Comparison of ENCODE assay signal across 1 cellular context in the genomic region with DNA sequence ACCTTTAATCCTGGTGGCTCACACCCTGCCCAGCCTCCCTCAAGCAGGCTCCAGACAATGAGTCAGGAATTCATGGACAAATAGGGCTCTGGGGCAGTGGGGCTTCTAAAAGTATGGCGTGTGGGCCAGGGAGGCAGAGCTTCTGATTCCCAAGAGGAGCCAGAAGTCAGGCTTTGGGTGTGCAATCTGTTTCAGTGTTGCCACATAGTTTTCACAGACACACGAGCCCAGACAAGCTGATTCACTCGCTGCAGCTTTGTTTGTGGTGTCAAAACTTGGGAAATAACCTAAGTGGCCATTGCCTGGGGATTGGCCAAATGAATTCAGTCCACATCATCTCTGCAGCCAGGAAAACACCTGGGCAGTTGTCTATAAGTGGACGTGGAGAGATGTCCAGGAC.
TF ChIP-seq lines count a peak whose summit lies in the region.

No MANE protein-coding gene starts in this region.

TF ChIP-seq in HepG2, 621 proteins besides CTCF, POLR2A, EP300 and RAD21 (continues in another document):
- no peak for TF ChIP-seq SCMH1 (CRISPR knock-in tag; IDR thresholded peaks at IDR 0.05; ENCODE audit: borderline replicate concordance)
- TF ChIP-seq SRSF4 (IDR thresholded peaks at IDR 0.05; ENCODE audit: low read depth, low read length, poor library complexity, severe bottlenecking): no peak
- no peak for TF ChIP-seq HMGA1 (CRISPR knock-in tag; conservative IDR thresholded peaks at IDR 0.05)
- TF ChIP-seq ZNF333 (CRISPR knock-in tag; IDR thresholded peaks at IDR 0.05; ENCODE audit: borderline replicate concordance): no peak
- no peak for TF ChIP-seq ZSCAN9 (CRISPR knock-in tag; IDR thresholded peaks at IDR 0.05; ENCODE audit: borderline replicate concordance)
- 0 out of 2 replicates have a peak, but pooled peaks have one; percentile 37 for TF ChIP-seq ZNF292 (CRISPR knock-in tag; IDR thresholded peaks at IDR 0.05; ENCODE audit: borderline replicate concordance, low read depth)
- TF ChIP-seq ZIK1 (CRISPR knock-in tag; IDR thresholded peaks at IDR 0.05; ENCODE audit: borderline replicate concordance, low read depth): no peak
- peak; percentile 40 for TF ChIP-seq TEAD3 (CRISPR knock-in tag; optimal IDR thresholded peaks at IDR 0.05; ENCODE audit: borderline replicate concordance)
- TF ChIP-seq HNF4A (CRISPR knock-in tag; IDR thresholded peaks at IDR 0.05): no peak
- TF ChIP-seq, protein P1, sequence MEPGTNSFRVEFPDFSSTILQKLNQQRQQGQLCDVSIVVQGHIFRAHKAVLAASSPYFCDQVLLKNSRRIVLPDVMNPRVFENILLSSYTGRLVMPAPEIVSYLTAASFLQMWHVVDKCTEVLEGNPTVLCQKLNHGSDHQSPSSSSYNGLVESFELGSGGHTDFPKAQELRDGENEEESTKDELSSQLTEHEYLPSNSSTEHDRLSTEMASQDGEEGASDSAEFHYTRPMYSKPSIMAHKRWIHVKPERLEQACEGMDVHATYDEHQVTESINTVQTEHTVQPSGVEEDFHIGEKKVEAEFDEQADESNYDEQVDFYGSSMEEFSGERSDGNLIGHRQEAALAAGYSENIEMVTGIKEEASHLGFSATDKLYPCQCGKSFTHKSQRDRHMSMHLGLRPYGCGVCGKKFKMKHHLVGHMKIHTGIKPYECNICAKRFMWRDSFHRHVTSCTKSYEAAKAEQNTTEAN (CRISPR knock-in tag; conservative IDR thresholded peaks at IDR 0.05): 0 out of 2 replicates have a peak, but pooled peaks have one; percentile 52
- TF ChIP-seq, protein P2, sequence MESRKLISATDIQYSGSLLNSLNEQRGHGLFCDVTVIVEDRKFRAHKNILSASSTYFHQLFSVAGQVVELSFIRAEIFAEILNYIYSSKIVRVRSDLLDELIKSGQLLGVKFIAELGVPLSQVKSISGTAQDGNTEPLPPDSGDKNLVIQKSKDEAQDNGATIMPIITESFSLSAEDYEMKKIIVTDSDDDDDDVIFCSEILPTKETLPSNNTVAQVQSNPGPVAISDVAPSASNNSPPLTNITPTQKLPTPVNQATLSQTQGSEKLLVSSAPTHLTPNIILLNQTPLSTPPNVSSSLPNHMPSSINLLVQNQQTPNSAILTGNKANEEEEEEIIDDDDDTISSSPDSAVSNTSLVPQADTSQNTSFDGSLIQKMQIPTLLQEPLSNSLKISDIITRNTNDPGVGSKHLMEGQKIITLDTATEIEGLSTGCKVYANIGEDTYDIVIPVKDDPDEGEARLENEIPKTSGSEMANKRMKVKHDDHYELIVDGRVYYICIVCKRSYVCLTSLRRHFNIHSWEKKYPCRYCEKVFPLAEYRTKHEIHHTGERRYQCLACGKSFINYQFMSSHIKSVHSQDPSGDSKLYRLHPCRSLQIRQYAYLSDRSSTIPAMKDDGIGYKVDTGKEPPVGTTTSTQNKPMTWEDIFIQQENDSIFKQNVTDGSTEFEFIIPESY (CRISPR knock-in tag; IDR thresholded peaks at IDR 0.05): peak; percentile 19; the same call in 1 of the 2 replicates
- peak; percentile 33; the same call in 1 of the 2 replicates for TF ChIP-seq TBX2 (CRISPR knock-in tag; IDR thresholded peaks at IDR 0.05; ENCODE audit: borderline replicate concordance)
- TF ChIP-seq KDM6A (CRISPR knock-in tag; IDR thresholded peaks at IDR 0.05; ENCODE audit: low read depth): no peak
- TF ChIP-seq, protein P3, sequence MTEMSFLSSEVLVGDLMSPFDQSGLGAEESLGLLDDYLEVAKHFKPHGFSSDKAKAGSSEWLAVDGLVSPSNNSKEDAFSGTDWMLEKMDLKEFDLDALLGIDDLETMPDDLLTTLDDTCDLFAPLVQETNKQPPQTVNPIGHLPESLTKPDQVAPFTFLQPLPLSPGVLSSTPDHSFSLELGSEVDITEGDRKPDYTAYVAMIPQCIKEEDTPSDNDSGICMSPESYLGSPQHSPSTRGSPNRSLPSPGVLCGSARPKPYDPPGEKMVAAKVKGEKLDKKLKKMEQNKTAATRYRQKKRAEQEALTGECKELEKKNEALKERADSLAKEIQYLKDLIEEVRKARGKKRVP (CRISPR knock-in tag; IDR thresholded peaks at IDR 0.05): peak in 1 of 2 experiments; percentile 69; a peak in 1 of 4 replicates
- TF ChIP-seq FOSL2 (CRISPR knock-in tag; IDR thresholded peaks at IDR 0.05): peak; percentile 75
- TF ChIP-seq YEATS4 (CRISPR knock-in tag; IDR thresholded peaks at IDR 0.05; ENCODE audit: borderline replicate concordance): no peak
- TF ChIP-seq, protein P4, sequence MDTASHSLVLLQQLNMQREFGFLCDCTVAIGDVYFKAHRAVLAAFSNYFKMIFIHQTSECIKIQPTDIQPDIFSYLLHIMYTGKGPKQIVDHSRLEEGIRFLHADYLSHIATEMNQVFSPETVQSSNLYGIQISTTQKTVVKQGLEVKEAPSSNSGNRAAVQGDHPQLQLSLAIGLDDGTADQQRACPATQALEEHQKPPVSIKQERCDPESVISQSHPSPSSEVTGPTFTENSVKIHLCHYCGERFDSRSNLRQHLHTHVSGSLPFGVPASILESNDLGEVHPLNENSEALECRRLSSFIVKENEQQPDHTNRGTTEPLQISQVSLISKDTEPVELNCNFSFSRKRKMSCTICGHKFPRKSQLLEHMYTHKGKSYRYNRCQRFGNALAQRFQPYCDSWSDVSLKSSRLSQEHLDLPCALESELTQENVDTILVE (CRISPR knock-in tag; IDR thresholded peaks at IDR 0.05): no peak
- no peak for TF ChIP-seq IRX3 (CRISPR knock-in tag; IDR thresholded peaks at IDR 0.05; ENCODE audit: borderline replicate concordance, low read depth)
- TF ChIP-seq MAF1 (CRISPR knock-in tag; IDR thresholded peaks at IDR 0.05; ENCODE audit: borderline replicate concordance): no peak
- no peak for TF ChIP-seq ZBTB42 (CRISPR knock-in tag; IDR thresholded peaks at IDR 0.05)
- TF ChIP-seq, protein P5, sequence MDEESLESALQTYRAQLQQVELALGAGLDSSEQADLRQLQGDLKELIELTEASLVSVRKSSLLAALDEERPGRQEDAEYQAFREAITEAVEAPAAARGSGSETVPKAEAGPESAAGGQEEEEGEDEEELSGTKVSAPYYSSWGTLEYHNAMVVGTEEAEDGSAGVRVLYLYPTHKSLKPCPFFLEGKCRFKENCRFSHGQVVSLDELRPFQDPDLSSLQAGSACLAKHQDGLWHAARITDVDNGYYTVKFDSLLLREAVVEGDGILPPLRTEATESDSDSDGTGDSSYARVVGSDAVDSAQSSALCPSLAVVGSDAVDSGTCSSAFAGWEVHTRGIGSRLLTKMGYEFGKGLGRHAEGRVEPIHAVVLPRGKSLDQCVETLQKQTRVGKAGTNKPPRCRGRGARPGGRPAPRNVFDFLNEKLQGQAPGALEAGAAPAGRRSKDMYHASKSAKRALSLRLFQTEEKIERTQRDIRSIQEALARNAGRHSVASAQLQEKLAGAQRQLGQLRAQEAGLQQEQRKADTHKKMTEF (CRISPR knock-in tag; IDR thresholded peaks at IDR 0.05): 0 out of 2 replicates have a peak, but pooled peaks have one; percentile 22
- TF ChIP-seq ZNF282 (IDR thresholded peaks at IDR 0.05; ENCODE audit: partially characterized antibody): no peak
- no peak for TF ChIP-seq BHLHE40 (IDR thresholded peaks at IDR 0.05; ENCODE audit: low read length)
- no peak for TF ChIP-seq MTF1 (CRISPR knock-in tag; IDR thresholded peaks at IDR 0.05)
- 0 out of 2 replicates have a peak, but pooled peaks have one; percentile 13 for TF ChIP-seq ELF1 (CRISPR knock-in tag; IDR thresholded peaks at IDR 0.05)
- TF ChIP-seq ZNF546 (CRISPR knock-in tag; conservative IDR thresholded peaks at IDR 0.05): no peak
- TF ChIP-seq SALL1 (CRISPR knock-in tag; IDR thresholded peaks at IDR 0.05): no peak
- TF ChIP-seq CEBPB (IDR thresholded peaks at IDR 0.05; ENCODE audit: borderline replicate concordance, low read depth, low read length): peak; percentile 98
- no peak for TF ChIP-seq RXRB (CRISPR knock-in tag; IDR thresholded peaks at IDR 0.05; ENCODE audit: borderline replicate concordance)
- TF ChIP-seq ZNF557 (CRISPR knock-in tag; IDR thresholded peaks at IDR 0.05): 0 out of 2 replicates have a peak, but pooled peaks have one; percentile 30
- TF ChIP-seq, protein P6, sequence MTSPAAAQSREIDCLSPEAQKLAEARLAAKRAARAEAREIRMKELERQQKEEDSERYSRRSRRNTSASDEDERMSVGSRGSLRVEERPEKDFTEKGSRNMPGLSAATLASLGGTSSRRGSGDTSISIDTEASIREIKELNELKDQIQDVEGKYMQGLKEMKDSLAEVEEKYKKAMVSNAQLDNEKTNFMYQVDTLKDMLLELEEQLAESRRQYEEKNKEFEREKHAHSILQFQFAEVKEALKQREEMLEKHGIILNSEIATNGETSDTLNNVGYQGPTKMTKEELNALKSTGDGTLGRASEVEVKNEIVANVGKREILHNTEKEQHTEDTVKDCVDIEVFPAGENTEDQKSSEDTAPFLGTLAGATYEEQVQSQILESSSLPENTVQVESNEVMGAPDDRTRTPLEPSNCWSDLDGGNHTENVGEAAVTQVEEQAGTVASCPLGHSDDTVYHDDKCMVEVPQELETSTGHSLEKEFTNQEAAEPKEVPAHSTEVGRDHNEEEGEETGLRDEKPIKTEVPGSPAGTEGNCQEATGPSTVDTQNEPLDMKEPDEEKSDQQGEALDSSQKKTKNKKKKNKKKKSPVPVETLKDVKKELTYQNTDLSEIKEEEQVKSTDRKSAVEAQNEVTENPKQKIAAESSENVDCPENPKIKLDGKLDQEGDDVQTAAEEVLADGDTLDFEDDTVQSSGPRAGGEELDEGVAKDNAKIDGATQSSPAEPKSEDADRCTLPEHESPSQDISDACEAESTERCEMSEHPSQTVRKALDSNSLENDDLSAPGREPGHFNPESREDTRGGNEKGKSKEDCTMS (CRISPR knock-in tag; conservative IDR thresholded peaks at IDR 0.05): no peak
- no peak for TF ChIP-seq GZF1 (CRISPR knock-in tag; IDR thresholded peaks at IDR 0.05)
- TF ChIP-seq ZNF768 (CRISPR knock-in tag; IDR thresholded peaks at IDR 0.05): no peak
- no peak for TF ChIP-seq NFE2L1 (CRISPR knock-in tag; IDR thresholded peaks at IDR 0.05; ENCODE audit: borderline replicate concordance)
- no peak for TF ChIP-seq PITX1 (CRISPR knock-in tag; IDR thresholded peaks at IDR 0.05)
- TF ChIP-seq MXD4 (CRISPR knock-in tag; IDR thresholded peaks at IDR 0.05): no peak
- TF ChIP-seq RELA (CRISPR knock-in tag; IDR thresholded peaks at IDR 0.05): peak; percentile 97; the same call in 1 of the 2 replicates
- peak; percentile 68 for TF ChIP-seq SKI (IDR thresholded peaks at IDR 0.05; ENCODE audit: partially characterized antibody)
- no peak for TF ChIP-seq PCBP1 (IDR thresholded peaks at IDR 0.05; ENCODE audit: borderline replicate concordance, low read depth, low read length)
- TF ChIP-seq, protein P7, sequence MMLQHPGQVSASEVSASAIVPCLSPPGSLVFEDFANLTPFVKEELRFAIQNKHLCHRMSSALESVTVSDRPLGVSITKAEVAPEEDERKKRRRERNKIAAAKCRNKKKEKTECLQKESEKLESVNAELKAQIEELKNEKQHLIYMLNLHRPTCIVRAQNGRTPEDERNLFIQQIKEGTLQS (CRISPR knock-in tag; IDR thresholded peaks at IDR 0.05): no peak
- TF ChIP-seq, protein P8, sequence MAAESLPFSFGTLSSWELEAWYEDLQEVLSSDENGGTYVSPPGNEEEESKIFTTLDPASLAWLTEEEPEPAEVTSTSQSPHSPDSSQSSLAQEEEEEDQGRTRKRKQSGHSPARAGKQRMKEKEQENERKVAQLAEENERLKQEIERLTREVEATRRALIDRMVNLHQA (CRISPR knock-in tag; IDR thresholded peaks at IDR 0.05): no peak
- TF ChIP-seq TBL1XR1 (IDR thresholded peaks at IDR 0.05; ENCODE audit: borderline replicate concordance, low read length, partially characterized antibody): no peak
- no peak for TF ChIP-seq TCF12 (IDR thresholded peaks at IDR 0.05)
- no peak for TF ChIP-seq TCF12 (CRISPR knock-in tag; IDR thresholded peaks at IDR 0.05)
- TF ChIP-seq, protein P9, sequence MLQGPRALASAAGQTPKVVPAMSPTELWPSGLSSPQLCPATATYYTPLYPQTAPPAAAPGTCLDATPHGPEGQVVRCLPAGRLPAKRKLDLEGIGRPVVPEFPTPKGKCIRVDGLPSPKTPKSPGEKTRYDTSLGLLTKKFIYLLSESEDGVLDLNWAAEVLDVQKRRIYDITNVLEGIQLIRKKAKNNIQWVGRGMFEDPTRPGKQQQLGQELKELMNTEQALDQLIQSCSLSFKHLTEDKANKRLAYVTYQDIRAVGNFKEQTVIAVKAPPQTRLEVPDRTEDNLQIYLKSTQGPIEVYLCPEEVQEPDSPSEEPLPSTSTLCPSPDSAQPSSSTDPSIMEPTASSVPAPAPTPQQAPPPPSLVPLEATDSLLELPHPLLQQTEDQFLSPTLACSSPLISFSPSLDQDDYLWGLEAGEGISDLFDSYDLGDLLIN (CRISPR knock-in tag; IDR thresholded peaks at IDR 0.05; ENCODE audit: borderline replicate concordance): no peak
- no peak for TF ChIP-seq ZFP82 (CRISPR knock-in tag; IDR thresholded peaks at IDR 0.05; ENCODE audit: borderline replicate concordance)
- TF ChIP-seq ZNF274 (CRISPR knock-in tag; IDR thresholded peaks at IDR 0.05): no peak
- TF ChIP-seq, protein P10, sequence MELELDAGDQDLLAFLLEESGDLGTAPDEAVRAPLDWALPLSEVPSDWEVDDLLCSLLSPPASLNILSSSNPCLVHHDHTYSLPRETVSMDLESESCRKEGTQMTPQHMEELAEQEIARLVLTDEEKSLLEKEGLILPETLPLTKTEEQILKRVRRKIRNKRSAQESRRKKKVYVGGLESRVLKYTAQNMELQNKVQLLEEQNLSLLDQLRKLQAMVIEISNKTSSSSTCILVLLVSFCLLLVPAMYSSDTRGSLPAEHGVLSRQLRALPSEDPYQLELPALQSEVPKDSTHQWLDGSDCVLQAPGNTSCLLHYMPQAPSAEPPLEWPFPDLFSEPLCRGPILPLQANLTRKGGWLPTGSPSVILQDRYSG (CRISPR knock-in tag; IDR thresholded peaks at IDR 0.05): no peak
- TF ChIP-seq ZFP90 (CRISPR knock-in tag; IDR thresholded peaks at IDR 0.05; ENCODE audit: borderline replicate concordance): no peak
- TF ChIP-seq, protein P11, sequence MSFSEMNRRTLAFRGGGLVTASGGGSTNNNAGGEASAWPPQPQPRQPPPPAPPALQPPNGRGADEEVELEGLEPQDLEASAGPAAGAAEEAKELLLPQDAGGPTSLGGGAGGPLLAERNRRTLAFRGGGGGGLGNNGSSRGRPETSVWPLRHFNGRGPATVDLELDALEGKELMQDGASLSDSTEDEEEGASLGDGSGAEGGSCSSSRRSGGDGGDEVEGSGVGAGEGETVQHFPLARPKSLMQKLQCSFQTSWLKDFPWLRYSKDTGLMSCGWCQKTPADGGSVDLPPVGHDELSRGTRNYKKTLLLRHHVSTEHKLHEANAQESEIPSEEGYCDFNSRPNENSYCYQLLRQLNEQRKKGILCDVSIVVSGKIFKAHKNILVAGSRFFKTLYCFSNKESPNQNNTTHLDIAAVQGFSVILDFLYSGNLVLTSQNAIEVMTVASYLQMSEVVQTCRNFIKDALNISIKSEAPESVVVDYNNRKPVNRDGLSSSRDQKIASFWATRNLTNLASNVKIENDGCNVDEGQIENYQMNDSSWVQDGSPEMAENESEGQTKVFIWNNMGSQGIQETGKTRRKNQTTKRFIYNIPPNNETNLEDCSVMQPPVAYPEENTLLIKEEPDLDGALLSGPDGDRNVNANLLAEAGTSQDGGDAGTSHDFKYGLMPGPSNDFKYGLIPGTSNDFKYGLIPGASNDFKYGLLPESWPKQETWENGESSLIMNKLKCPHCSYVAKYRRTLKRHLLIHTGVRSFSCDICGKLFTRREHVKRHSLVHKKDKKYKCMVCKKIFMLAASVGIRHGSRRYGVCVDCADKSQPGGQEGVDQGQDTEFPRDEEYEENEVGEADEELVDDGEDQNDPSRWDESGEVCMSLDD (CRISPR knock-in tag; IDR thresholded peaks at IDR 0.05; ENCODE audit: borderline replicate concordance): no peak
